9 cellular contexts compared by ENCODE assay signal in the genomic region with DNA sequence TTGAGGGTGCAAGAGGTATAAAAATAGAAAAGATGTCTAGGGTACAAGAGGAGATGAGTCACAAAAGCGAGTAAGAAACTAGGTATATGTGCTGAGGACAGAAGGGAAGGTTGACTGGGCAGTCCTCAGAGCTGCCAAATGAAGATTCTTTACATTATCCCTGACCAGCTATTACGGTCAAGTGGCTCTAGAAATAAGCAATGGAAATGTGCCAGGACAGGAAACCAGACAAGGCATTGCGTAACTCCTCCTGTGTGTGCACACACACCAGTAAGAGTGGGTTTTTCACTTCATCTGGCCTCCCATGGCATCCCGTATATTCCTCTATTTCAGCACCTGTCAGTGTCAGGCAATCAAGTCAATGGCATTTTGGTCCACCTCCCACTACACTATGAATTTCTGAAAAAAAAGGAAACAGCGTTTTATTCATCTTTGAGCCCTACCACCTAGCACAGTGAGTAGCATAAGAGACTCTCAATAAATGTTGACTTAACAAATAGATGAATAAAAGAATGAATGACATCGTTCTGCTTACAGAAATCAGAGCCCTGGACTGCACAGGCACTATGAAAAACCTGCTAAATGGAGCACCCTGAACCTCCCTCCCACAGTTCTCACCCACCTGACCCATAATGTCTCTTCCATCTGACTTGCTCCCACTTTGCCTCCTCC.
DNase-seq lines count a peak whose midpoint lies in the region; ATAC-seq and TF ChIP-seq lines count a peak whose summit lies in the region.
"Had no signal": no experiment of that assay in that cellular context is flagged by ENCODE, and none has a peak within 500 bp of the region (broad histone marks: within the 10 kb centered on the region; RNA-seq: fewer than 3 reads in every experiment).

No MANE protein-coding gene starts in this region.

- H3K79me1 ChIP-seq in mesendoderm (ENCODE audit: low read length), result no peaks in the 10 kb centered on the region

- DNase-seq in COLO668 (lab: John Stamatoyannopoulos, UW; ENCODE audit: unreplicated experiment) (peak; percentile 53), NB4 (ENCODE audit: low read depth) (peak; percentile 67), amniotic epithelial cell (ENCODE audit: low read depth) (peak; percentile 68), left lung (no peak), globus pallidus (ENCODE audit: low spot score) (no peak), osteoblast (ENCODE audit: insufficient read length, low spot score, missing footprints) (no peak), mesendoderm (no peak)

- no peak overlapping the region for H3K23ac ChIP-seq in mesendoderm (ENCODE audit: low read length)

- H3K4me3 ChIP-seq in NB4 (ENCODE audit: low read depth, low read length), result no peak overlapping the region
- no peak overlapping the region for H3K4me3 ChIP-seq in left lung
- H3K4me3 ChIP-seq in osteoblast (ENCODE audit: insufficient read depth, low read length), result no peak overlapping the region
- H3K4me3 ChIP-seq in mesendoderm (ENCODE audit: low read length), result no peak overlapping the region

- ATAC-seq in left lung (peak; percentile 88), HG03097 (IDR thresholded peaks at IDR 0.05; ENCODE audit: low FRiP score, unreplicated experiment) (no peak)
- ATAC-seq: activated T-helper 17 cell treated with anti-CD3 and anti-CD28 coated beads, Interleukin-2, amount 50 U/mL, for 72 hours had no signal

- no peak overlapping the region for H3K18ac ChIP-seq in mesendoderm (ENCODE audit: low read length)

- no peak for TF ChIP-seq POLR2A in NB4 (IDR thresholded peaks at IDR 0.05; ENCODE audit: extremely low read depth, insufficient read length)

- no peak overlapping the region for H4K5ac ChIP-seq in mesendoderm (ENCODE audit: low read length)

- no peak overlapping the region for H2AFZ ChIP-seq in osteoblast (ENCODE audit: low read length)

- H3K79me2 ChIP-seq in osteoblast (ENCODE audit: insufficient read depth, low read length) (no peaks in the 10 kb centered on the region), mesendoderm (ENCODE audit: control insufficient read depth, insufficient read depth, low read length) (no peaks in the 10 kb centered on the region)

- no peaks in the 10 kb centered on the region for H3K36me3 ChIP-seq in left lung
- no peaks in the 10 kb centered on the region for H3K36me3 ChIP-seq in osteoblast (ENCODE audit: insufficient read depth, low read length)
- no peaks in the 10 kb centered on the region for H3K36me3 ChIP-seq in mesendoderm (ENCODE audit: control insufficient read depth, insufficient read depth, low read length)

- H4K8ac ChIP-seq in mesendoderm (ENCODE audit: low read depth, low read length), result no peak overlapping the region

- no peak overlapping the region for H3K9ac ChIP-seq in mesendoderm (ENCODE audit: low read length)

- H3K9me3 ChIP-seq in left lung, result no peaks in the 10 kb centered on the region
- no peaks in the 10 kb centered on the region for H3K9me3 ChIP-seq in osteoblast (ENCODE audit: low read depth, low read length)

- H3K56ac ChIP-seq in mesendoderm (ENCODE audit: low read length), result no peak overlapping the region

- H3K4me2 ChIP-seq in osteoblast (ENCODE audit: insufficient read depth, low read length) (no peak overlapping the region), mesendoderm (ENCODE audit: low read length) (no peak overlapping the region)

- H3K27me3 ChIP-seq in left lung, result no peaks in the 10 kb centered on the region
- H3K27me3 ChIP-seq in osteoblast (ENCODE audit: insufficient read depth, low read length), result peaks cover 4% of the 10 kb centered on the region
- H3K27me3 ChIP-seq in mesendoderm (ENCODE audit: insufficient read depth, low read length, poor library complexity), result no peaks in the 10 kb centered on the region

- H2BK5ac ChIP-seq in mesendoderm (ENCODE audit: low read length), result no peak overlapping the region

- H2AK5ac ChIP-seq in mesendoderm (ENCODE audit: low read length), result no peak overlapping the region

- no peak overlapping the region for H3K4ac ChIP-seq in mesendoderm (ENCODE audit: low read depth, low read length)

- H2BK120ac ChIP-seq in mesendoderm (ENCODE audit: low read depth, low read length), result no peak overlapping the region

- H3K27ac ChIP-seq in left lung (peak overlapping the region in 1 of 2 donors; percentile 43), osteoblast (ENCODE audit: low read depth, low read length) (no peak overlapping the region), mesendoderm (ENCODE audit: low read depth, low read length) (no peak overlapping the region)

- no peaks in the 10 kb centered on the region for H4K20me1 ChIP-seq in osteoblast (ENCODE audit: insufficient read depth, low read length)

- no CpG with 5 or more reads among the region's 6 CpGs for WGBS in mesendoderm (ENCODE audit: extremely low coverage, insufficient coverage, low lambda C conversion rate)

- H3K4me1 ChIP-seq in left lung, result peaks cover 7 to 27% of the 10 kb centered on the region in 2 donors
- H3K4me1 ChIP-seq in osteoblast (ENCODE audit: insufficient read depth, low read length), result peaks cover 8% of the 10 kb centered on the region
- H3K4me1 ChIP-seq in mesendoderm (ENCODE audit: control insufficient read depth, low read depth, low read length), result no peaks in the 10 kb centered on the region

- no peak for TF ChIP-seq CTCF in NB4 (IDR thresholded peaks at IDR 0.05; ENCODE audit: low read depth, low read length)
- TF ChIP-seq CTCF in left lung (IDR thresholded peaks at IDR 0.05), result no peak
- TF ChIP-seq CTCF in osteoblast (IDR thresholded peaks at IDR 0.05; ENCODE audit: extremely low read depth, low read depth, low read length), result no peak

- H2BK15ac ChIP-seq in mesendoderm (replicated peaks; ENCODE audit: low read depth), result no peak overlapping the region

- intact Hi-C loops in left lung (cut with DNase I), result no loop called here

Comparison
In these comparisons a context has a peak if more than half of its experiments do, and no peak if none do; other contexts are left out.
1. DNase-seq: peak in COLO668 (single experiment), NB4 (single experiment) and amniotic epithelial cell (single experiment); none in left lung (0 of 2), globus pallidus (single experiment), osteoblast (single experiment) and mesendoderm (single experiment).